In genomic region chr17:3845361-3845753, GRCh38 we compare ENCODE assay signal across 8 cellular contexts. TPM values are rescaled to one million over a fixed set of nuclear protein-coding genes. Genes with fewer than 3 reads are reported as not detected.
A peak's percentile ranks its signal among the peaks of the same experiment; 100 is the strongest.
DNase-seq lines count a peak whose midpoint lies in the region; ATAC-seq, FAIRE-seq and TF ChIP-seq lines count a peak whose summit lies in the region.
"Had no signal": no experiment of that assay in that cellular context is flagged by ENCODE, and none has a peak within 500 bp of the region (broad histone marks: within the 10 kb centered on the region; RNA-seq: fewer than 3 reads in every experiment).

No MANE protein-coding gene starts in this region.

- DNase-seq in SK-N-MC (ENCODE audit: low read depth, low spot score) (no peak), bronchial epithelial cell (ENCODE audit: low read depth) (peak; percentile 13), left lung (no peak), SKM-1 treated with dmso at 0.1 percent for 144 hours (lab: John Stamatoyannopoulos, UW; ENCODE audit: unreplicated experiment) (no peak)
- peak; percentile 15 to 17 for DNase-seq in stimulated activated CD4-positive, alpha-beta T cell treated with anti-CD3 and anti-CD28 coated beads, Interleukin-4, amount 100 ng/mL, for 4 hours

- ATAC-seq in GM18502 (IDR thresholded peaks at IDR 0.05; ENCODE audit: poor library complexity, unreplicated experiment) (peak; percentile 14), HG03045 (IDR thresholded peaks at IDR 0.05; ENCODE audit: unreplicated experiment) (peak; percentile 22), left lung (peak; percentile 36)

- peak overlapping the region; percentile 97 for H3K9ac ChIP-seq in SK-N-MC (ENCODE audit: insufficient read length)

- H3K27me3 ChIP-seq in bronchial epithelial cell (ENCODE audit: control insufficient read depth, insufficient read depth, low read length) (no peaks in the 10 kb centered on the region), left lung (no peaks in the 10 kb centered on the region)

- H3K36me3 ChIP-seq in SK-N-MC (ENCODE audit: insufficient read depth, low read length) (peaks cover 37% of the 10 kb centered on the region), bronchial epithelial cell (ENCODE audit: control insufficient read depth, insufficient read depth, low read length) (peaks cover 7% of the 10 kb centered on the region), left lung (peaks cover 0 to 27% of the 10 kb centered on the region in 2 donors)

- intact Hi-C loops in left lung (cut with DNase I), result no loop called here

- H3K27ac ChIP-seq in SK-N-MC (no peak overlapping the region), left lung (peak overlapping the region; percentile 66 to 85)

- FAIRE-seq in bronchial epithelial cell (lab: Jason Lieb, UNC), result no peak
- FAIRE-seq: endometrium had no signal

- peaks cover 0 to 38% of the 10 kb centered on the region in 2 donors for H3K4me1 ChIP-seq in left lung

- no peaks in the 10 kb centered on the region for H3K9me3 ChIP-seq in SK-N-MC (ENCODE audit: low read depth, low read length)
- no peaks in the 10 kb centered on the region for H3K9me3 ChIP-seq in left lung

- H3K4me3 ChIP-seq in SK-N-MC (peak overlapping the region; percentile 89), bronchial epithelial cell (ENCODE audit: low read depth, low read length) (peak overlapping the region; percentile 93), left lung (peak overlapping the region; percentile 84 to 94)

- TF ChIP-seq CTCF in bronchial epithelial cell (IDR thresholded peaks at IDR 0.05; ENCODE audit: insufficient read depth, low read length, severe bottlenecking) (no peak), left lung (IDR thresholded peaks at IDR 0.05) (no peak)

RNA-seq across cellular contexts. Expression of gene NCBP3, which starts 0.7 kb away (rescaled TPM):
- total RNA-seq in bronchial epithelial cell (8.2 and 13.7 TPM in 2 replicates), left lung (10 to 100 TPM; 30.6 to 31.8 TPM)

RNA-seq across cellular contexts. Expression of gene ITGAE, which starts 44.4 kb away (rescaled TPM):
- 17.1 and 21.9 TPM in 2 replicates for total RNA-seq in bronchial epithelial cell
- total RNA-seq in left lung, result 10 to 100 TPM; 21.0 to 30.5 TPM

RNA-seq across cellular contexts. Expression of gene CAMKK1, which starts 47.5 kb away (rescaled TPM):
- 2.7 and 3.4 TPM in 2 replicates for total RNA-seq in bronchial epithelial cell
- total RNA-seq in left lung, result 10 to 100 TPM in 1 of 2 donors, 1 to 10 TPM in 1; 3.9 to 13.4 TPM

Comparison
In these comparisons a context has a peak if more than half of its experiments do, and no peak if none do; other contexts are left out.
1. DNase-seq: peak in bronchial epithelial cell (single experiment) and stimulated activated CD4-positive, alpha-beta T cell treated with anti-CD3 and anti-CD28 coated beads, Interleukin-4, amount 100 ng/mL, for 4 hours (2 of 2); none in SK-N-MC (single experiment), left lung (0 of 2) and SKM-1 treated with dmso at 0.1 percent for 144 hours (single experiment).
2. Peak in every context shown above with its lines, with median percentiles within 50 percentile points of each other: ATAC-seq and H3K4me3 ChIP-seq.